8 cellular contexts compared by ENCODE assay signal in genomic region chr17:8121531-8122390, GRCh38. TPM values are rescaled to one million over a fixed set of nuclear protein-coding genes. Genes with fewer than 3 reads are reported as not detected.
A peak's percentile ranks its signal among the peaks of the same experiment; 100 is the strongest.
DNase-seq lines count a peak whose midpoint lies in the region; ATAC-seq and TF ChIP-seq lines count a peak whose summit lies in the region.

No MANE protein-coding gene starts in this region.

- no peak for TF ChIP-seq POLR2A in Peyer's patch (IDR thresholded peaks at IDR 0.05)

- H3K27ac ChIP-seq in Peyer's patch (peak overlapping the region in 1 of 4 donors; percentile 35), iPS DF 6.9 (ENCODE audit: low read length) (no peak overlapping the region)

- H3K36me3 ChIP-seq in ES-I3 (ENCODE audit: insufficient read depth, low read length), result no peaks in the 10 kb centered on the region
- H3K36me3 ChIP-seq in Peyer's patch, result no peaks in the 10 kb centered on the region
- H3K36me3 ChIP-seq in iPS DF 6.9 (ENCODE audit: control insufficient read depth, insufficient read depth, low read length), result no peaks in the 10 kb centered on the region; the same call in 1 of the 2 replicates

- H3K4me1 ChIP-seq in ES-I3 (ENCODE audit: insufficient read depth, low read length) (no peaks in the 10 kb centered on the region), Peyer's patch (peaks cover 3 to 84% (median 64%) of the 10 kb centered on the region in 4 donors), iPS DF 6.9 (ENCODE audit: control insufficient read depth, insufficient read depth, low read length) (0 out of 2 replicates have a peak, but pooled peaks cover 3% of the 10 kb centered on the region)

- peak overlapping the region; percentile 59; the same call in 1 of the 2 replicates for H3K9ac ChIP-seq in ES-I3 (ENCODE audit: low read depth, low read length)

- peak; percentile 23 for ATAC-seq in HG02870 (IDR thresholded peaks at IDR 0.05; ENCODE audit: unreplicated experiment)
- no peak for ATAC-seq in HG03175 (IDR thresholded peaks at IDR 0.05; ENCODE audit: unreplicated experiment)

- DNase-seq in Peyer's patch, result peak in 2 of 3 donors; percentile 65 to 70
- DNase-seq in astrocyte of the spinal cord (ENCODE audit: low read depth, low spot score), result peak; percentile 65
- DNase-seq in iPS DF 6.9 (ENCODE audit: low read depth, low spot score), result no peak
- peak; percentile 78 for DNase-seq in retina
- DNase-seq in COR-L47 (lab: John Stamatoyannopoulos, UW), result no peak

- H3K27me3 ChIP-seq in Peyer's patch, result peaks cover 0 to 43% of the 10 kb centered on the region in 2 donors
- H3K27me3 ChIP-seq in iPS DF 6.9 (ENCODE audit: control insufficient read depth, insufficient read depth, low read length), result peaks cover 40% of the 10 kb centered on the region

- H3K4me3 ChIP-seq in Peyer's patch (peak overlapping the region; percentile 33 to 52 (median 43)), astrocyte of the spinal cord (ENCODE audit: low read depth, low read length) (peak overlapping the region; percentile 56), iPS DF 6.9 (ENCODE audit: low read length) (peak overlapping the region; percentile 73)

- TF ChIP-seq CTCF in Peyer's patch (IDR thresholded peaks at IDR 0.05) (peak in 4 of 6 experiments; percentile 19 to 42 (median 24)), astrocyte of the spinal cord (IDR thresholded peaks at IDR 0.05; ENCODE audit: low read depth, low read length) (peak; percentile 50)

- WGBS in iPS DF 6.9 (ENCODE audit: insufficient coverage, insufficient read length), result no CpG with 5 or more reads among the region's 88 CpGs

- no peaks in the 10 kb centered on the region for H3K9me3 ChIP-seq in ES-I3 (ENCODE audit: control insufficient read depth, insufficient read depth, low read length)
- H3K9me3 ChIP-seq in Peyer's patch, result no peaks in the 10 kb centered on the region
- H3K9me3 ChIP-seq in iPS DF 6.9 (ENCODE audit: control insufficient read depth, insufficient read depth, low read length), result no peaks in the 10 kb centered on the region

- in situ Hi-C loops in astrocyte of the spinal cord (cut with HindIII; ENCODE audit: low sequenced_read_pairs), result no loop called here

RNA-seq across cellular contexts. Expression of gene HES7, which starts 2.1 kb away (rescaled TPM):
- total RNA-seq in Peyer's patch, result not detected

RNA-seq across cellular contexts. Expression of gene ALOXE3, which starts 3.4 kb away (rescaled TPM):
- total RNA-seq in Peyer's patch, result not detected

RNA-seq across cellular contexts. Expression of gene PER1, which starts 30.4 kb away (rescaled TPM):
- 100 to 1,000 TPM in 3 of 4 donors, 10 to 100 TPM in 1; 67.6 to 143 (median 119) TPM for total RNA-seq in Peyer's patch

RNA-seq across cellular contexts. Expression of gene ALOX12B, which starts 34.2 kb away (rescaled TPM):
- under 1 TPM in 1 of 4 donors, not detected in 3; 0.83 TPM for total RNA-seq in Peyer's patch

RNA-seq across cellular contexts. Expression of gene VAMP2, which starts 41.0 kb away (rescaled TPM):
- total RNA-seq in Peyer's patch, result 10 to 100 TPM; 10.7 to 40.2 (median 32.4) TPM

Comparison
In these comparisons a context has a peak if more than half of its experiments do, and no peak if none do; other contexts are left out.
1. DNase-seq: peak in Peyer's patch (2 of 3), astrocyte of the spinal cord (single experiment) and retina (single experiment); none in iPS DF 6.9 (single experiment) and COR-L47 (single experiment).
2. Peak in every context shown above with its lines, with median percentiles within 50 percentile points of each other: H3K4me3 ChIP-seq.